Comparison of ENCODE assay signal across 8 cellular contexts in genomic region chr1:182587666-182588438, GRCh38. TPM values are rescaled to one million over a fixed set of nuclear protein-coding genes. Genes with fewer than 3 reads are reported as not detected.
DNase-seq lines count a peak whose midpoint lies in the region; ATAC-seq and TF ChIP-seq lines count a peak whose summit lies in the region.

No MANE protein-coding gene starts in this region.

- peak overlapping the region; percentile 85 for H3K27ac ChIP-seq in 22Rv1
- H3K27ac ChIP-seq in GM23338 (ENCODE audit: low read depth): no peak overlapping the region
- H3K27ac ChIP-seq in adrenal gland: peak overlapping the region in 2 of 5 donors; percentile 91 to 95

- no peak for TF ChIP-seq CTCF in 22Rv1 (IDR thresholded peaks at IDR 0.05)
- TF ChIP-seq CTCF in GM23338 (conservative IDR thresholded peaks at IDR 0.05; ENCODE audit: low read depth in 2 of 2): no peak
- no peak for TF ChIP-seq CTCF in adrenal gland (IDR thresholded peaks at IDR 0.05)
- TF ChIP-seq CTCF in mucosa of descending colon (IDR thresholded peaks at IDR 0.05): no peak

- H3K27me3 Mint-ChIP-seq in GM23338 (ENCODE audit: insufficient read depth, low read depth, poor library complexity): peaks cover 7% of the 10 kb centered on the region

- ATAC-seq in GM23338 (no peak), mucosa of descending colon (peak; percentile 56)

- TF ChIP-seq POLR2A in adrenal gland (IDR thresholded peaks at IDR 0.05): no peak

- no peaks in the 10 kb centered on the region for H3K9me3 Mint-ChIP-seq in GM23338

- intact Hi-C loops in adrenal gland (cut with DNase I) (no loop called here), mucosa of descending colon (cut with DNase I, micrococcal nuclease) (no loop called here)

- H3K4me3 ChIP-seq in GM23338 (peak overlapping the region; percentile 44), adrenal gland (peak overlapping the region in 3 of 4 donors; percentile 13 to 85 (median 27)), mucosa of descending colon (peak overlapping the region; percentile 70)

- DNase-seq in GM23338 (ENCODE audit: low spot score) (no peak), adrenal gland (no peak), mucosa of descending colon (no peak), GDM1 (lab: John Stamatoyannopoulos, UW) (no peak), HCEC 1CT (no peak), OCI-M1 (lab: John Stamatoyannopoulos, UW) (no peak)
- DNase-seq in NK-92 treated with Interleukin-12 subunit alpha and Interleukin-12 subunit beta, amount 100 ng/mL, for 24 hours (lab: John Stamatoyannopoulos, UW): no peak

- peaks cover 13% of the 10 kb centered on the region for H3K4me1 Mint-ChIP-seq in GM23338

- no peaks in the 10 kb centered on the region for H4K20me1 ChIP-seq in GM23338 (replicated peaks; ENCODE audit: insufficient read depth)

- no peaks in the 10 kb centered on the region for H3K27me3 ChIP-seq in GM23338 (ENCODE audit: insufficient read depth)
- no peaks in the 10 kb centered on the region for H3K27me3 ChIP-seq in adrenal gland

- H3K36me3 Mint-ChIP-seq in GM23338 (ENCODE audit: low read depth): no peaks in the 10 kb centered on the region; the same call in 1 of the 3 replicates

- H3K4me1 ChIP-seq in GM23338 (ENCODE audit: insufficient read depth) (peaks cover 13% of the 10 kb centered on the region), adrenal gland (replicated peaks in 1 of 2) (peaks cover 0 to 24% of the 10 kb centered on the region in 2 donors), mucosa of descending colon (ENCODE audit: low read depth) (peaks cover 18% of the 10 kb centered on the region)

- 51 to 59% (median 53%) methylated on average over 3 of the region's 3 CpGs for WGBS in adrenal gland, 4 donors

- H3K36me3 ChIP-seq in GM23338 (ENCODE audit: insufficient read depth) (no peaks in the 10 kb centered on the region), adrenal gland (replicated peaks in 1 of 2) (peaks cover 0 to 6% of the 10 kb centered on the region in 2 donors), mucosa of descending colon (ENCODE audit: low read depth) (no peaks in the 10 kb centered on the region)

- peak overlapping the region; percentile 50; the same call in 1 of the 2 replicates for H3K4me2 ChIP-seq in GM23338

- H3K9me3 ChIP-seq in adrenal gland (replicated peaks in 1 of 3) (no peaks in the 10 kb centered on the region), mucosa of descending colon (no peaks in the 10 kb centered on the region)

- H3K79me2 ChIP-seq in GM23338 (replicated peaks; ENCODE audit: insufficient read depth): no peaks in the 10 kb centered on the region

- H3F3A ChIP-seq in GM23338 (replicated peaks; ENCODE audit: low read depth): no peaks in the 10 kb centered on the region

- H3K9me2 ChIP-seq in GM23338 (ENCODE audit: insufficient read depth): no peaks in the 10 kb centered on the region; the same call in none of the 2 replicates

- no peak overlapping the region for H2AFZ ChIP-seq in GM23338

- H3K4me3 Mint-ChIP-seq in GM23338: no peak overlapping the region; the same call in 2 of the 3 replicates

- no peak overlapping the region for H3K27ac Mint-ChIP-seq in GM23338

TF ChIP-seq in GM23338, 12 proteins besides CTCF, POLR2A, EP300 and RAD21 (continues in another document):
- no peak for TF ChIP-seq REST (IDR thresholded peaks at IDR 0.05; ENCODE audit: unreplicated experiment)
- no peak for TF ChIP-seq ZNF331 (CRISPR knock-in tag; IDR thresholded peaks at IDR 0.05; ENCODE audit: low read depth)
- no peak for TF ChIP-seq NANOG (IDR thresholded peaks at IDR 0.05; ENCODE audit: borderline replicate concordance)
- TF ChIP-seq JUNB (IDR thresholded peaks at IDR 0.05; ENCODE audit: unreplicated experiment): no peak
- TF ChIP-seq EZH2 (IDR thresholded peaks at IDR 0.05; ENCODE audit: low read depth, unreplicated experiment): no peak
- TF ChIP-seq EZH2phosphoT487 (IDR thresholded peaks at IDR 0.05; ENCODE audit: unreplicated experiment): no peak

RNA-seq across cellular contexts. Expression of gene RNASEL, which starts 1.2 kb away (rescaled TPM):
- 0.85 and 0.94 TPM in 2 replicates for total RNA-seq in GM23338 (2014; rRNA removed; shearing (Covaris generic))
- polyA plus RNA-seq in GM23338 (2016; fragmentation: Nextera tagmentation; extraction: Ambion mirVana): 0.37 and 0.38 TPM in 2 replicates
- total RNA-seq in adrenal gland: 10 to 100 TPM in 5 of 8 donors, 1 to 10 TPM in 3; 8.7 to 14.3 (median 11.7) TPM
- 10 to 100 TPM in 1 of 3 donors, 1 to 10 TPM in 2; 3.5 to 16.0 (median 5.7) TPM for polyA plus RNA-seq in adrenal gland
- total RNA-seq in mucosa of descending colon: 10 to 100 TPM; 14.3 to 23.9 (median 16.3) TPM

RNA-seq across cellular contexts. Expression of gene RGS16, which starts 16.3 kb away (rescaled TPM):
- total RNA-seq in GM23338 (2014; rRNA removed; shearing (Covaris generic)): 15.4 and 18.2 TPM in 2 replicates
- polyA plus RNA-seq in GM23338 (2016; fragmentation: Nextera tagmentation; extraction: Ambion mirVana) (31.6 and 35.2 TPM in 2 replicates), adrenal gland (1 to 10 TPM; 4.3 to 7.1 (median 5.5) TPM)
- total RNA-seq in adrenal gland (1 to 10 TPM in 6 of 8 donors, under 1 TPM in 2; 0.36 to 7.8 (median 3.2) TPM), mucosa of descending colon (1 to 10 TPM in 2 of 3 donors, under 1 TPM in 1; 0.61 to 2.3 (median 1.3) TPM)
